In genomic region chr19:12884926-12885748, GRCh38 we compare ENCODE assay signal across 8 cellular contexts. TPM values are rescaled to one million over a fixed set of nuclear protein-coding genes. Genes with fewer than 3 reads are reported as not detected.
DNase-seq lines count a peak whose midpoint lies in the region; ATAC-seq and TF ChIP-seq lines count a peak whose summit lies in the region.

No MANE protein-coding gene starts in this region.

- H3K9ac ChIP-seq in HUES6 (ENCODE audit: low read length): peak overlapping the region; percentile 65

- H3K27ac ChIP-seq in HUES6 (ENCODE audit: low read depth, low read length): no peak overlapping the region
- H3K27ac ChIP-seq in RWPE2 (ENCODE audit: poor library complexity, severe bottlenecking): no peak overlapping the region
- H3K27ac ChIP-seq in upper lobe of left lung: peak overlapping the region in 3 of 4 donors; percentile 38 to 54 (median 40)

- H3K9me3 Mint-ChIP-seq in progenitor cell of endocrine pancreas (ENCODE audit: low read depth): no peaks in the 10 kb centered on the region

- H3K27me3 Mint-ChIP-seq in progenitor cell of endocrine pancreas: peaks cover 12% of the 10 kb centered on the region

- no peaks in the 10 kb centered on the region for H3K36me3 Mint-ChIP-seq in progenitor cell of endocrine pancreas (ENCODE audit: insufficient read depth)

- H3K4me3 Mint-ChIP-seq in progenitor cell of endocrine pancreas (ENCODE audit: low read depth): peak overlapping the region; percentile 80

- H3K9me3 ChIP-seq in HUES6 (ENCODE audit: control insufficient read depth, insufficient read depth, low read depth, low read length) (peaks cover 15% of the 10 kb centered on the region; the same call in 1 of the 2 replicates), RWPE2 (ENCODE audit: severe bottlenecking) (peaks cover 11% of the 10 kb centered on the region), upper lobe of left lung (peaks cover 0 to 8% (median 4%) of the 10 kb centered on the region in 4 donors)

- peak; percentile 49 for ATAC-seq in RWPE2 (ENCODE audit: low read depth)
- ATAC-seq in Right ventricle myocardium inferior: peak; percentile 20
- ATAC-seq in upper lobe of left lung (ENCODE audit: low FRiP score in 2 of 2): peak; percentile 62 to 81

- H3K4me1 ChIP-seq in HUES6 (ENCODE audit: control insufficient read depth, insufficient read depth, low read length): peaks cover 9% of the 10 kb centered on the region
- no peaks in the 10 kb centered on the region for H3K4me1 ChIP-seq in RWPE2 (ENCODE audit: insufficient read depth, poor library complexity, severe bottlenecking)
- peaks cover 21 to 36% (median 25%) of the 10 kb centered on the region in 4 donors for H3K4me1 ChIP-seq in upper lobe of left lung

- H3K27me3 ChIP-seq in HUES6 (ENCODE audit: control insufficient read depth, insufficient read depth, low read length): peaks cover 48% of the 10 kb centered on the region
- no peaks in the 10 kb centered on the region for H3K27me3 ChIP-seq in RWPE2 (ENCODE audit: insufficient read depth, poor library complexity, severe bottlenecking)
- H3K27me3 ChIP-seq in upper lobe of left lung: peaks cover 0 to 6% (median 2%) of the 10 kb centered on the region in 4 donors

- TF ChIP-seq EP300 in upper lobe of left lung (IDR thresholded peaks at IDR 0.05): no peak

- DNase-seq in CMK (ENCODE audit: low read depth): peak; percentile 86
- no peak for DNase-seq in RWPE2 (ENCODE audit: low spot score)
- peak; percentile 74 for DNase-seq in activated gamma-delta T cell treated with anti-CD3 and anti-CD28 coated beads, Interleukin-2, amount 50 U/mL, for 16 hours (ENCODE audit: low read depth)
- DNase-seq in Right ventricle myocardium inferior (ENCODE audit: missing footprints): peak; percentile 90
- DNase-seq in progenitor cell of endocrine pancreas (ENCODE audit: low spot score, unreplicated experiment): peak; percentile 79
- peak; percentile 93 to 98 for DNase-seq in upper lobe of left lung
- no peak for DNase-seq in NK-92 treated with Interleukin-12 subunit alpha and Interleukin-12 subunit beta, amount 100 ng/mL, for 24 hours (lab: John Stamatoyannopoulos, UW)

- TF ChIP-seq POLR2A in upper lobe of left lung (IDR thresholded peaks at IDR 0.05): no peak

- peaks cover 10% of the 10 kb centered on the region for H3K4me1 Mint-ChIP-seq in progenitor cell of endocrine pancreas (ENCODE audit: low read depth)

- 9% methylated on average over 53 of the region's 73 CpGs; no CpG with 5 or more reads in 1 of the 2 donors for WGBS in upper lobe of left lung, 2 donors

- peak overlapping the region; percentile 85 for H3K27ac Mint-ChIP-seq in progenitor cell of endocrine pancreas

- intact Hi-C loops in Right ventricle myocardium inferior (cut with DNase I): loop anchor here (5.0 kb wide), 1 partner anchor 82 kb away; the partner anchor contains the start of gene DAND5

- H3K4me3 ChIP-seq in HUES6 (ENCODE audit: low read depth, low read length): peak overlapping the region; percentile 87
- H3K4me3 ChIP-seq in RWPE2 (ENCODE audit: severe bottlenecking): peak overlapping the region; percentile 28
- peak overlapping the region; percentile 28 to 57 (median 48) for H3K4me3 ChIP-seq in upper lobe of left lung

- peak; percentile 74 for TF ChIP-seq CTCF in RWPE2 (IDR thresholded peaks at IDR 0.05; ENCODE audit: poor library complexity, severe bottlenecking)
- TF ChIP-seq CTCF in progenitor cell of endocrine pancreas (IDR thresholded peaks at IDR 0.05; ENCODE audit: unreplicated experiment): peak; percentile 72
- peak; percentile 56 to 82 (median 70) for TF ChIP-seq CTCF in upper lobe of left lung (IDR thresholded peaks at IDR 0.05)

- H3K36me3 ChIP-seq in HUES6 (ENCODE audit: control insufficient read depth, insufficient read depth, low read length) (no peaks in the 10 kb centered on the region), RWPE2 (ENCODE audit: low read depth) (no peaks in the 10 kb centered on the region), upper lobe of left lung (no peaks in the 10 kb centered on the region)

RNA-seq across cellular contexts. Expression of gene KLF1, which starts 1.9 kb away (rescaled TPM):
- total RNA-seq in Right ventricle myocardium inferior: not detected
- total RNA-seq in progenitor cell of endocrine pancreas: not detected in 2 replicates
- under 1 TPM in 4 of 6 donors, not detected in 2; 0.17 to 0.89 (median 0.42) TPM for total RNA-seq in upper lobe of left lung

RNA-seq across cellular contexts. Expression of gene DNASE2, which starts 3.9 kb away (rescaled TPM):
- 18.8 TPM for total RNA-seq in Right ventricle myocardium inferior
- 26.0 and 31.7 TPM in 2 replicates for total RNA-seq in progenitor cell of endocrine pancreas
- 10 to 100 TPM; 34.6 to 87.2 (median 60.1) TPM for total RNA-seq in upper lobe of left lung

RNA-seq across cellular contexts. Expression of gene GCDH, which starts 5.8 kb away (rescaled TPM):
- total RNA-seq in Right ventricle myocardium inferior (33.4 TPM), progenitor cell of endocrine pancreas (59.3 and 60.6 TPM in 2 replicates), upper lobe of left lung (10 to 100 TPM; 19.3 to 47.1 (median 33.3) TPM)

RNA-seq across cellular contexts. Expression of gene SYCE2, which starts 34.0 kb away (rescaled TPM):
- total RNA-seq in Right ventricle myocardium inferior (not detected), progenitor cell of endocrine pancreas (1.2 and 1.8 TPM in 2 replicates), upper lobe of left lung (not detected)

RNA-seq across cellular contexts. Expression of gene MAST1, which starts 46.8 kb away (rescaled TPM):
- total RNA-seq in Right ventricle myocardium inferior (0.22 TPM), progenitor cell of endocrine pancreas (5.3 and 5.9 TPM in 2 replicates), upper lobe of left lung (under 1 TPM in 3 of 6 donors, not detected in 3; 0.17 to 0.89 (median 0.61) TPM)

Comparison
In these comparisons a context has a peak if more than half of its experiments do, and no peak if none do; other contexts are left out.
1. DNase-seq: peak in CMK (single experiment), activated gamma-delta T cell treated with anti-CD3 and anti-CD28 coated beads, Interleukin-2, amount 50 U/mL, for 16 hours (single experiment), Right ventricle myocardium inferior (single experiment), progenitor cell of endocrine pancreas (single experiment) and upper lobe of left lung (2 of 2); none in RWPE2 (single experiment) and NK-92 treated with Interleukin-12 subunit alpha and Interleukin-12 subunit beta, amount 100 ng/mL, for 24 hours (single experiment).
2. H3K27ac ChIP-seq: peak in upper lobe of left lung (3 of 4); none in HUES6 (single experiment) and RWPE2 (single experiment).
3. H3K4me3 ChIP-seq: peak in every context shown above with its lines; median percentile 87 in HUES6; 48 in upper lobe of left lung; 28 in RWPE2.
4. ATAC-seq: peak in every context shown above with its lines; median percentile 72 in upper lobe of left lung; 49 in RWPE2; 20 in Right ventricle myocardium inferior.
5. Peak in every context shown above with its lines, with median percentiles within 50 percentile points of each other: CTCF ChIP-seq.